Comparison of ENCODE assay signal across 11 cellular contexts in genomic region chr19:47803671-47804070, GRCh38. TPM values are rescaled to one million over a fixed set of nuclear protein-coding genes. Genes with fewer than 3 reads are reported as not detected.
"Had no signal": no experiment of that assay in that cellular context is flagged by ENCODE, and none has a peak within 500 bp of the region (broad histone marks: within the 10 kb centered on the region; RNA-seq: fewer than 3 reads in every experiment).

No MANE protein-coding gene starts in this region.

RNA-seq across cellular contexts. Expression of gene TPRX1, which starts 0.7 kb away (rescaled TPM):
- total RNA-seq: activated CD4-positive, alpha-beta memory T cell treated with anti-CD3 and anti-CD28 coated beads, Interleukin-2, amount 10 ng/mL, durations not matched to agents 7 days and 5 days; activated CD4-positive, alpha-beta T cell treated with anti-CD3 and anti-CD28 coated beads for 36 hours; activated CD4-positive, alpha-beta T cell treated with anti-CD3 and anti-CD28 coated beads, Interleukin-2, amount 10 ng/mL, durations not matched to agents 7 days and 5 days; activated CD8-positive, alpha-beta memory T cell treated with anti-CD3 and anti-CD28 coated beads, Interleukin-2, amount 10 ng/mL, durations not matched to agents 7 days and 5 days; activated CD8-positive, alpha-beta T cell treated with anti-CD3 and anti-CD28 coated beads, Interleukin-2, amount 10 ng/mL, durations not matched to agents 7 days and 5 days; activated naive CD8-positive, alpha-beta T cell treated with anti-CD3 and anti-CD28 coated beads, Interleukin-2, amount 10 ng/mL, durations not matched to agents 7 days and 5 days; activated T-helper 2 cell treated with anti-CD3 and anti-CD28 coated beads, Interferon-gamma antibody, Interleukin-2, Interleukin-4, amounts not matched to agents 10 μg/mL and 5 μg/mL and 100 μg/mL, durations not matched to agents 14 hours and 24 hours and 36 hours; ascending aorta; bronchial epithelial cell; cardiac muscle cell had no signal
- polyA plus RNA-seq: adipose tissue, cardiac muscle cell had no signal

RNA-seq across cellular contexts. Expression of gene CRX, which starts 18.1 kb away (rescaled TPM):
- total RNA-seq: activated CD4-positive, alpha-beta memory T cell treated with anti-CD3 and anti-CD28 coated beads, Interleukin-2, amount 10 ng/mL, durations not matched to agents 7 days and 5 days; activated CD4-positive, alpha-beta T cell treated with anti-CD3 and anti-CD28 coated beads for 36 hours; activated CD4-positive, alpha-beta T cell treated with anti-CD3 and anti-CD28 coated beads, Interleukin-2, amount 10 ng/mL, durations not matched to agents 7 days and 5 days; activated CD8-positive, alpha-beta memory T cell treated with anti-CD3 and anti-CD28 coated beads, Interleukin-2, amount 10 ng/mL, durations not matched to agents 7 days and 5 days; activated CD8-positive, alpha-beta T cell treated with anti-CD3 and anti-CD28 coated beads, Interleukin-2, amount 10 ng/mL, durations not matched to agents 7 days and 5 days; activated T-helper 2 cell treated with anti-CD3 and anti-CD28 coated beads, Interferon-gamma antibody, Interleukin-2, Interleukin-4, amounts not matched to agents 10 μg/mL and 5 μg/mL and 100 μg/mL, durations not matched to agents 14 hours and 24 hours and 36 hours; ascending aorta; bronchial epithelial cell had no signal

RNA-seq across cellular contexts. Expression of gene TPRX2, which starts 55.4 kb away (rescaled TPM):
- total RNA-seq: activated CD4-positive, alpha-beta memory T cell treated with anti-CD3 and anti-CD28 coated beads, Interleukin-2, amount 10 ng/mL, durations not matched to agents 7 days and 5 days; activated CD4-positive, alpha-beta T cell treated with anti-CD3 and anti-CD28 coated beads for 36 hours; activated CD4-positive, alpha-beta T cell treated with anti-CD3 and anti-CD28 coated beads, Interleukin-2, amount 10 ng/mL, durations not matched to agents 7 days and 5 days; activated CD8-positive, alpha-beta memory T cell treated with anti-CD3 and anti-CD28 coated beads, Interleukin-2, amount 10 ng/mL, durations not matched to agents 7 days and 5 days; activated CD8-positive, alpha-beta T cell treated with anti-CD3 and anti-CD28 coated beads, Interleukin-2, amount 10 ng/mL, durations not matched to agents 7 days and 5 days; activated naive CD8-positive, alpha-beta T cell treated with anti-CD3 and anti-CD28 coated beads, Interleukin-2, amount 10 ng/mL, durations not matched to agents 7 days and 5 days; activated T-helper 2 cell treated with anti-CD3 and anti-CD28 coated beads, Interferon-gamma antibody, Interleukin-2, Interleukin-4, amounts not matched to agents 10 μg/mL and 5 μg/mL and 100 μg/mL, durations not matched to agents 14 hours and 24 hours and 36 hours; ascending aorta; bronchial epithelial cell; cardiac muscle cell had no signal
- polyA plus RNA-seq: adipose tissue, cardiac muscle cell had no signal
